ENCODE assay signal across 10 cellular contexts in the genomic region with DNA sequence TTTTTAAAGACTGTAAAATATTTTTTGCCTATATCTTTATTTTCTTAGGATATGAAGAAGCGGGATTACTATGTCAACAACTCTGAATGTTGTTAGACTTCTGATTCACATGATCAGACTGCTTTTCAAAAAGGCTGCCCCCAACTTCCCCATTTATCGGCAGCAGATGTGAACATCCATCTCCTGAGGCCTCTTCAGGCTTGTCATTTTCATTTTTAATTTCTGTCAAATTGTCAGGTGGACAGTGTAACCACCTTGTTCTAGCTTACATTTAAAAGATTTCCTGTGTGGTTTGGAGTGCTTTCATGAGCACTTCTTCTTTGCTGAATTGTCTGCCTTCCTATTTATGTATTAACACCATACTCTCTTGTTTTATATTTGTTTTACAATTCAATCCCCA.
DNase-seq lines count a peak whose midpoint lies in the region; ATAC-seq, FAIRE-seq and TF ChIP-seq lines count a peak whose summit lies in the region.
"Had no signal": no experiment of that assay in that cellular context is flagged by ENCODE, and none has a peak within 500 bp of the region (broad histone marks: within the 10 kb centered on the region; RNA-seq: fewer than 3 reads in every experiment).

No MANE protein-coding gene starts in this region.

- peaks cover 63% of the 10 kb centered on the region for H3K36me3 Mint-ChIP-seq in activated CD4-positive, alpha-beta memory T cell treated with anti-CD3 and anti-CD28 coated beads, Interleukin-2, amount 10 ng/mL, durations not matched to agents 7 days and 5 days (ENCODE audit: low read depth)
- peaks cover 48% of the 10 kb centered on the region for H3K36me3 Mint-ChIP-seq in activated CD4-positive, alpha-beta memory T cell treated with anti-CD3 and anti-CD28 coated beads for 36 hours

- H3K9me3 Mint-ChIP-seq in activated CD4-positive, alpha-beta memory T cell treated with anti-CD3 and anti-CD28 coated beads, Interleukin-2, amount 10 ng/mL, durations not matched to agents 7 days and 5 days = no peaks in the 10 kb centered on the region
- no peaks in the 10 kb centered on the region for H3K9me3 Mint-ChIP-seq in activated CD4-positive, alpha-beta memory T cell treated with anti-CD3 and anti-CD28 coated beads for 36 hours

- TF ChIP-seq POLR2A in NB4 (IDR thresholded peaks at IDR 0.05; ENCODE audit: extremely low read depth, insufficient read length) (no peak), HepG2 (IDR thresholded peaks at IDR 0.05; ENCODE audit: insufficient read depth in 1 of 2, low read depth in 2 of 2, low read length in 2 of 2) (no peak)

- no peak overlapping the region for H3K9ac ChIP-seq in HepG2 (ENCODE audit: insufficient read depth, low read depth, low read length)

- no peaks in the 10 kb centered on the region for H4K20me1 ChIP-seq in HepG2 (ENCODE audit: insufficient read depth, low read length)

- ATAC-seq in HG02870 (IDR thresholded peaks at IDR 0.05; ENCODE audit: unreplicated experiment) = peak; percentile 75
- no peak for ATAC-seq in left cardiac atrium
- ATAC-seq in HepG2 = no peak

- in situ Hi-C loops in HepG2 (cut with HindIII; ENCODE audit: extremely low pct_ligation_motif_present, low pct_unique_long_range_greater_than_20kb) = no loop called here

- no peak overlapping the region for H3K27ac ChIP-seq in small intestine (ENCODE audit: low read depth in 1 of 2, low read length in 1 of 2)
- no peak overlapping the region for H3K27ac ChIP-seq in HepG2 (ENCODE audit: extremely low read length, insufficient read depth, low read length)
- H3K27ac ChIP-seq: cardiac muscle cell had no signal

- CTCF ChIA-PET in activated CD4-positive, alpha-beta memory T cell treated with anti-CD3 and anti-CD28 coated beads, Interleukin-2, amount 10 ng/mL, durations not matched to agents 7 days and 5 days (lab: Charles Lee) = interaction anchor here (1.0 to 3.4 kb wide), 5 partner anchors 9 to 258 kb away, joined by 3 to 14 read pairs (median 4); a partner anchor contains a TSS
- CTCF ChIA-PET in activated CD4-positive, alpha-beta memory T cell treated with anti-CD3 and anti-CD28 coated beads for 36 hours (lab: Charles Lee) = interaction anchor here (3.2 kb wide), 1 partner anchor 15 kb away, joined by 11 read pairs; no protein-coding TSS in a partner anchor
- CTCF ChIA-PET in HepG2 (lab: Yijun Ruan, JAX; ENCODE audit: low intra/inter-chr PET ratio, low total read pairs) = no interaction called here

- H3K36me3 ChIP-seq in small intestine (ENCODE audit: control insufficient read depth in 2 of 2, insufficient read depth in 2 of 2, low read length in 2 of 2) = no peaks in the 10 kb centered on the region
- H3K36me3 ChIP-seq in HepG2 (replicated peaks in 1 of 2; ENCODE audit: control insufficient read depth in 1 of 2, insufficient read depth in 2 of 2, low read length in 2 of 2) = peaks cover 0 to 14% of the 10 kb centered on the region in 2 experiments; a peak in 1 of 5 replicates
- H3K36me3 ChIP-seq: cardiac muscle cell had no signal

- H3K27me3 ChIP-seq in small intestine (ENCODE audit: control insufficient read depth in 2 of 2, insufficient read depth in 2 of 2, low read length in 2 of 2) (no peaks in the 10 kb centered on the region), HepG2 (ENCODE audit: control insufficient read depth in 1 of 2, insufficient read depth in 2 of 2, low read length in 2 of 2) (no peaks in the 10 kb centered on the region)
- H3K27me3 ChIP-seq: cardiac muscle cell had no signal

- intact Hi-C loops in activated CD4-positive, alpha-beta memory T cell treated with anti-CD3 and anti-CD28 coated beads for 36 hours (cut with micrococcal nuclease) = no loop called here
- intact Hi-C loops in left cardiac atrium (cut with DNase I) (no loop called here), HepG2 (cut with micrococcal nuclease; ENCODE audit: unreplicated experiment) (no loop called here)

- FAIRE-seq in small intestine (lab: Jason Lieb, UNC) (no peak), HepG2 (lab: Jason Lieb, UNC) (no peak)
- FAIRE-seq: kidney had no signal

- TF ChIP-seq RAD21 in HepG2 (CRISPR knock-in tag; IDR thresholded peaks at IDR 0.05) = no peak

- peaks cover 54% of the 10 kb centered on the region for H3K4me1 Mint-ChIP-seq in activated CD4-positive, alpha-beta memory T cell treated with anti-CD3 and anti-CD28 coated beads, Interleukin-2, amount 10 ng/mL, durations not matched to agents 7 days and 5 days
- peaks cover 36% of the 10 kb centered on the region for H3K4me1 Mint-ChIP-seq in activated CD4-positive, alpha-beta memory T cell treated with anti-CD3 and anti-CD28 coated beads for 36 hours (ENCODE audit: low read depth)

- no peaks in the 10 kb centered on the region for H3K9me3 ChIP-seq in small intestine (ENCODE audit: control insufficient read depth, low read depth)
- no peaks in the 10 kb centered on the region for H3K9me3 ChIP-seq in HepG2 (ENCODE audit: low read length)

- H3K27ac Mint-ChIP-seq in activated CD4-positive, alpha-beta memory T cell treated with anti-CD3 and anti-CD28 coated beads, Interleukin-2, amount 10 ng/mL, durations not matched to agents 7 days and 5 days = peak overlapping the region; percentile 16
- H3K27ac Mint-ChIP-seq in activated CD4-positive, alpha-beta memory T cell treated with anti-CD3 and anti-CD28 coated beads for 36 hours = no peak overlapping the region

- no peak overlapping the region for H2AFZ ChIP-seq in HepG2 (ENCODE audit: low read length)

- H3K4me3 ChIP-seq in NB4 (ENCODE audit: low read depth, low read length) (no peak overlapping the region), small intestine (ENCODE audit: low read depth in 1 of 2, low read length in 2 of 2) (no peak overlapping the region), HepG2 (replicated peaks in 1 of 3; ENCODE audit: insufficient read depth in 1 of 3, low read depth in 2 of 3, low read length in 3 of 3) (no peak overlapping the region)
- H3K4me3 ChIP-seq: cardiac muscle cell had no signal

- H3K79me2 ChIP-seq in HepG2 (ENCODE audit: insufficient read depth, low read length) = no peaks in the 10 kb centered on the region

- H3K4me2 ChIP-seq in HepG2 (ENCODE audit: low read depth, low read length) = no peak overlapping the region

- H3K4me1 ChIP-seq in small intestine (ENCODE audit: control insufficient read depth in 2 of 2, insufficient read depth in 1 of 2, low read depth in 1 of 2, low read length in 1 of 2) = peaks cover 0 to 2% of the 10 kb centered on the region in 2 donors
- H3K4me1 ChIP-seq in HepG2 (ENCODE audit: insufficient read depth, low read length) = peaks cover 26% of the 10 kb centered on the region

- WGBS in small intestine, 3 donors = 72 to 94% (median 77%) methylated on average over 2 of the region's 2 CpGs
- 97% methylated on average over 2 of the region's 2 CpGs for WGBS in HepG2 (ENCODE audit: low lambda C conversion rate)

- no peak overlapping the region for H3K4me3 Mint-ChIP-seq in activated CD4-positive, alpha-beta memory T cell treated with anti-CD3 and anti-CD28 coated beads, Interleukin-2, amount 10 ng/mL, durations not matched to agents 7 days and 5 days
- no peak overlapping the region for H3K4me3 Mint-ChIP-seq in activated CD4-positive, alpha-beta memory T cell treated with anti-CD3 and anti-CD28 coated beads for 36 hours

- H3K27me3 Mint-ChIP-seq in activated CD4-positive, alpha-beta memory T cell treated with anti-CD3 and anti-CD28 coated beads, Interleukin-2, amount 10 ng/mL, durations not matched to agents 7 days and 5 days = no peaks in the 10 kb centered on the region
- H3K27me3 Mint-ChIP-seq in activated CD4-positive, alpha-beta memory T cell treated with anti-CD3 and anti-CD28 coated beads for 36 hours = no peaks in the 10 kb centered on the region

- TF ChIP-seq CTCF in NB4 (IDR thresholded peaks at IDR 0.05; ENCODE audit: low read depth, low read length) = no peak
- TF ChIP-seq CTCF in HepG2 (CRISPR knock-in tag; IDR thresholded peaks at IDR 0.05) = no peak

- POLR2A ChIA-PET in activated CD4-positive, alpha-beta memory T cell treated with anti-CD3 and anti-CD28 coated beads, Interleukin-2, amount 10 ng/mL, durations not matched to agents 7 days and 5 days (lab: Charles Lee) = interaction anchor here (0.9 to 1.2 kb wide), 2 partner anchors 9 to 69 kb away, joined by 3 to 7 read pairs; no protein-coding TSS in a partner anchor
- POLR2A ChIA-PET in activated CD4-positive, alpha-beta memory T cell treated with anti-CD3 and anti-CD28 coated beads for 36 hours (lab: Charles Lee) = interaction anchor here (1.1 kb wide), 1 partner anchor 9 kb away, joined by 3 read pairs; no protein-coding TSS in a partner anchor
- POLR2A ChIA-PET in HepG2 (lab: Yijun Ruan, JAX) = no interaction called here

- BruUV-seq in HepG2 (replicated peaks; lab: Mats Ljungman, UMichigan) = no TSS peak

- no peak for DNase-seq in activated CD4-positive, alpha-beta memory T cell treated with anti-CD3 and anti-CD28 coated beads, Interleukin-2, amount 10 ng/mL, durations not matched to agents 7 days and 5 days
- no peak for DNase-seq in activated CD4-positive, alpha-beta memory T cell treated with anti-CD3 and anti-CD28 coated beads for 36 hours
- DNase-seq in NB4 (ENCODE audit: low read depth) (peak; percentile 55), small intestine (peak; percentile 21), NCI-H510A treated with DMSO at 0.1 percent for 48 hours (lab: John Stamatoyannopoulos, UW) (no peak), left cardiac atrium (no peak), HepG2 (ENCODE audit: low spot score) (no peak)
- DNase-seq: kidney had no signal

- TF ChIP-seq EP300 in HepG2 (IDR thresholded peaks at IDR 0.05; ENCODE audit: low read depth in 2 of 2, low read length in 2 of 2) (no peak), HepG2 (CRISPR knock-in tag; IDR thresholded peaks at IDR 0.05; ENCODE audit: borderline replicate concordance) (no peak)

TF ChIP-seq in HepG2, 621 proteins besides CTCF, POLR2A, EP300 and RAD21 (continues in another document):
- no peak for TF ChIP-seq GTF3A (CRISPR knock-in tag; conservative IDR thresholded peaks at IDR 0.05)
- no peak for TF ChIP-seq ZBTB7B (CRISPR knock-in tag; IDR thresholded peaks at IDR 0.05)
- no peak for TF ChIP-seq KMT2B (CRISPR knock-in tag; IDR thresholded peaks at IDR 0.05)
- no peak for TF ChIP-seq MED13 (CRISPR knock-in tag; IDR thresholded peaks at IDR 0.05)
- TF ChIP-seq SRSF1 (optimal IDR thresholded peaks at IDR 0.05; ENCODE audit: low read depth, low read length) = no peak
- TF ChIP-seq ZNF570 (CRISPR knock-in tag; IDR thresholded peaks at IDR 0.05; ENCODE audit: borderline replicate concordance) = no peak
- no peak for TF ChIP-seq FOSL1 (CRISPR knock-in tag; IDR thresholded peaks at IDR 0.05; ENCODE audit: borderline replicate concordance)
- TF ChIP-seq ZNF629 (CRISPR knock-in tag; conservative IDR thresholded peaks at IDR 0.05) = no peak

Comparison
In these comparisons a context has a peak if more than half of its experiments do, and no peak if none do; other contexts are left out.
1. DNase-seq: peak in NB4 (single experiment) and small intestine (single experiment); none in activated CD4-positive, alpha-beta memory T cell treated with anti-CD3 and anti-CD28 coated beads, Interleukin-2, amount 10 ng/mL, durations not matched to agents 7 days and 5 days (single experiment), activated CD4-positive, alpha-beta memory T cell treated with anti-CD3 and anti-CD28 coated beads for 36 hours (single experiment), NCI-H510A treated with DMSO at 0.1 percent for 48 hours (single experiment), left cardiac atrium (single experiment) and HepG2 (single experiment).